In the genomic region with DNA sequence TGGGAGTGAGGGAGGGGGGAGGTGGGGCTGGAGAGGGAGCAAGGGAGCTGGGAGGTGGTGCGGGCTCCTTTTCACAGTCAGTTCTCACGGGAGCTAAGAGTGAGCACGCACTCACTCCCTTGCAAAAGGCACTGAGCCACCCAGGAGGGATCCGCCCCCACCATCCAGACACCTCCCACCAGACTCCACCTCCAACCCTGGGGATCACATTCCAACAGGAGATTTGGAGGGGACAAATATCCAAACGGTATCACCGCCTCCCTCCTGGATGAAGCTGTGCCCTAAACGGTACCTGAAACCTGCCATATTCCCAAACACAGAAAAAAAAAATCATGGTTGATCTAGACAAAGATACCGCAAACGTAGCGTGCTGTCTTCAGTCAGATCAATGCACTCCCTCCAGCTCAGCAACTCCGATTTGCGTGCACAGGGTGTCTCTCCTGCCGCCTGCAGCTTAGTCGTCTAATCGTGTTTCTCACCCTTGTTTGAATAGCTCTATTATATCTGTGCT, we compare ENCODE assay signal across 1 cellular context.
TF ChIP-seq lines count a peak whose summit lies in the region.

No MANE protein-coding gene starts in this region.

TF ChIP-seq in HepG2, 621 proteins besides CTCF, POLR2A, EP300 and RAD21:
- TF ChIP-seq, protein P1, sequence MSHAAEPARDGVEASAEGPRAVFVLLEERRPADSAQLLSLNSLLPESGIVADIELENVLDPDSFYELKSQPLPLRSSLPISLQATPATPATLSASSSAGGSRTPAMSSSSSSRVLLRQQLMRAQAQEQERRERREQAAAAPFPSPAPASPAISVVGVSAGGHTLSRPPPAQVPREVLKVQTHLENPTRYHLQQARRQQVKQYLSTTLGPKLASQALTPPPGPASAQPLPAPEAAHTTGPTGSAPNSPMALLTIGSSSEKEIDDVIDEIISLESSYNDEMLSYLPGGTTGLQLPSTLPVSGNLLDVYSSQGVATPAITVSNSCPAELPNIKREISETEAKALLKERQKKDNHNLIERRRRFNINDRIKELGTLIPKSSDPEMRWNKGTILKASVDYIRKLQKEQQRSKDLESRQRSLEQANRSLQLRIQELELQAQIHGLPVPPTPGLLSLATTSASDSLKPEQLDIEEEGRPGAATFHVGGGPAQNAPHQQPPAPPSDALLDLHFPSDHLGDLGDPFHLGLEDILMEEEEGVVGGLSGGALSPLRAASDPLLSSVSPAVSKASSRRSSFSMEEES (CRISPR knock-in tag; IDR thresholded peaks at IDR 0.05) = no peak
